Comparison of ENCODE assay signal across 9 cellular contexts in genomic region chr2:75432761-75433361, GRCh38.
DNase-seq lines count a peak whose midpoint lies in the region; ATAC-seq and TF ChIP-seq lines count a peak whose summit lies in the region.
"Had no signal": no experiment of that assay in that cellular context is flagged by ENCODE, and none has a peak within 500 bp of the region (broad histone marks: within the 10 kb centered on the region; RNA-seq: fewer than 3 reads in every experiment).

No MANE protein-coding gene starts in this region.

- no peak for TF ChIP-seq POLR2A in vagina (IDR thresholded peaks at IDR 0.05)

- H3K4me1 ChIP-seq in iPS-20b (ENCODE audit: insufficient read depth, low read length) (peaks cover 39% of the 10 kb centered on the region), vagina (no peaks in the 10 kb centered on the region)

- no peak for TF ChIP-seq CTCF in GM10248 (IDR thresholded peaks at IDR 0.05; ENCODE audit: control extremely low read depth, extremely low read depth, low read depth, missing control alignments)
- no peak for TF ChIP-seq CTCF in vagina (IDR thresholded peaks at IDR 0.05)

- H3K27ac ChIP-seq in iPS-20b (ENCODE audit: low read length), result no peak overlapping the region
- H3K27ac ChIP-seq in vagina, result no peak overlapping the region

- H3K9me3 ChIP-seq in iPS-20b (ENCODE audit: insufficient read depth, low read depth, low read length), result no peaks in the 10 kb centered on the region
- no peaks in the 10 kb centered on the region for H3K9me3 ChIP-seq in vagina

- no peak overlapping the region for H3K4me3 Mint-ChIP-seq in activated CD8-positive, alpha-beta memory T cell treated with anti-CD3 and anti-CD28 coated beads, Interleukin-2, amount 10 ng/mL, durations not matched to agents 7 days and 5 days

- H3K36me3 Mint-ChIP-seq in activated CD8-positive, alpha-beta memory T cell treated with anti-CD3 and anti-CD28 coated beads, Interleukin-2, amount 10 ng/mL, durations not matched to agents 7 days and 5 days, result no peaks in the 10 kb centered on the region

- DNase-seq in GM10248 (ENCODE audit: extremely low spot score) (peak; percentile 63), NCI-H2171 treated with DMSO at 0.1 percent for 48 hours (lab: John Stamatoyannopoulos, UW) (no peak), KBM-7 (no peak), vagina (ENCODE audit: extremely low spot score in 2 of 2) (no peak)
- DNase-seq in activated CD8-positive, alpha-beta memory T cell treated with anti-CD3 and anti-CD28 coated beads, Interleukin-2, amount 10 ng/mL, durations not matched to agents 7 days and 5 days, result no peak

- no peaks in the 10 kb centered on the region for H3K9me3 Mint-ChIP-seq in activated CD8-positive, alpha-beta memory T cell treated with anti-CD3 and anti-CD28 coated beads, Interleukin-2, amount 10 ng/mL, durations not matched to agents 7 days and 5 days (ENCODE audit: low read depth)

- in situ Hi-C loops in KBM-7 (cut with MboI; ENCODE audit: low pct_unique_long_range_greater_than_20kb, low sequenced_read_pairs), result no loop called here

- H3K27ac Mint-ChIP-seq in activated CD8-positive, alpha-beta memory T cell treated with anti-CD3 and anti-CD28 coated beads, Interleukin-2, amount 10 ng/mL, durations not matched to agents 7 days and 5 days, result no peak overlapping the region

- POLR2A ChIA-PET in GM10248 (lab: Yijun Ruan, JAX), result interaction anchor here (0.9 kb wide), 1 partner anchor 233 kb away, joined by 3 read pairs; the partner anchor contains the start of gene TACR1

- CTCF ChIA-PET in GM10248 (lab: Yijun Ruan, JAX), result interaction anchor here (0.7 to 3.2 kb wide), 19 partner anchors 9 to 379 kb away, joined by 3 to 29 read pairs (median 3); no protein-coding TSS in a partner anchor
- CTCF ChIA-PET in activated CD8-positive, alpha-beta memory T cell treated with anti-CD3 and anti-CD28 coated beads, Interleukin-2, amount 10 ng/mL, durations not matched to agents 7 days and 5 days (lab: Charles Lee), result no interaction called here

- ATAC-seq in GM21367 (IDR thresholded peaks at IDR 0.05; ENCODE audit: unreplicated experiment) (peak; percentile 79), HG03432 (IDR thresholded peaks at IDR 0.05; ENCODE audit: unreplicated experiment) (peak; percentile 86)
- no peak for ATAC-seq in activated CD8-positive, alpha-beta memory T cell treated with anti-CD3 and anti-CD28 coated beads, Interleukin-2, amount 10 ng/mL, durations not matched to agents 7 days and 5 days
- ATAC-seq: SK-N-SH treated with all-trans-retinoic acid at 6 μM for 48 hours had no signal

- no peak overlapping the region for H3K4me3 ChIP-seq in iPS-20b (ENCODE audit: low read length)
- H3K4me3 ChIP-seq in vagina, result no peak overlapping the region

- H3K9ac ChIP-seq in iPS-20b (ENCODE audit: low read depth, low read length), result 0 out of 2 replicates have a peak overlapping the region, but pooled peaks have one; percentile 12

- no peaks in the 10 kb centered on the region for H3K36me3 ChIP-seq in iPS-20b (ENCODE audit: insufficient read depth, low read depth, low read length)
- H3K36me3 ChIP-seq in vagina, result no peaks in the 10 kb centered on the region

- intact Hi-C loops in vagina (cut with DNase I), result no loop called here

- H3K27me3 ChIP-seq in iPS-20b (ENCODE audit: insufficient read depth, low read length) (no peaks in the 10 kb centered on the region), vagina (no peaks in the 10 kb centered on the region)

- peaks cover 5% of the 10 kb centered on the region for H3K27me3 Mint-ChIP-seq in activated CD8-positive, alpha-beta memory T cell treated with anti-CD3 and anti-CD28 coated beads, Interleukin-2, amount 10 ng/mL, durations not matched to agents 7 days and 5 days

- H3K4me1 Mint-ChIP-seq in activated CD8-positive, alpha-beta memory T cell treated with anti-CD3 and anti-CD28 coated beads, Interleukin-2, amount 10 ng/mL, durations not matched to agents 7 days and 5 days, result no peaks in the 10 kb centered on the region
